ENCODE assay signal across 21 cellular contexts in genomic region chr2:181130686-181131085, GRCh38.
DNase-seq lines count a peak whose midpoint lies in the region; ATAC-seq and TF ChIP-seq lines count a peak whose summit lies in the region.
"Had no signal": no experiment of that assay in that cellular context is flagged by ENCODE, and none has a peak within 500 bp of the region (broad histone marks: within the 10 kb centered on the region; RNA-seq: fewer than 3 reads in every experiment).

No MANE protein-coding gene starts in this region.

- H3K27me3 Mint-ChIP-seq in activated T-cell treated with anti-CD3 and anti-CD28 coated beads, Interleukin-2, amount 50 U/mL, for 24 hours, result no peaks in the 10 kb centered on the region
- no peaks in the 10 kb centered on the region for H3K27me3 Mint-ChIP-seq in activated naive CD8-positive, alpha-beta T cell treated with anti-CD3 and anti-CD28 coated beads, Interleukin-2, amount 10 ng/mL, durations not matched to agents 7 days and 5 days
- H3K27me3 Mint-ChIP-seq: naive B cell had no signal

- peaks cover 37% of the 10 kb centered on the region for H3K36me3 Mint-ChIP-seq in activated T-cell treated with anti-CD3 and anti-CD28 coated beads, Interleukin-2, amount 50 U/mL, for 24 hours (ENCODE audit: low read depth)
- peaks cover 26% of the 10 kb centered on the region for H3K36me3 Mint-ChIP-seq in activated naive CD8-positive, alpha-beta T cell treated with anti-CD3 and anti-CD28 coated beads, Interleukin-2, amount 10 ng/mL, durations not matched to agents 7 days and 5 days
- H3K36me3 Mint-ChIP-seq: naive B cell had no signal

- CTCF ChIA-PET in GM10248 (lab: Yijun Ruan, JAX), result interaction anchor here (0.9 to 2.6 kb wide), 8 partner anchors 10 to 48 kb away, joined by 3 to 9 read pairs (median 4); no protein-coding TSS in a partner anchor

- peak overlapping the region; percentile 72 for H3K27ac Mint-ChIP-seq in activated T-cell treated with anti-CD3 and anti-CD28 coated beads, Interleukin-2, amount 50 U/mL, for 24 hours
- H3K27ac Mint-ChIP-seq in activated naive CD8-positive, alpha-beta T cell treated with anti-CD3 and anti-CD28 coated beads, Interleukin-2, amount 10 ng/mL, durations not matched to agents 7 days and 5 days, result peak overlapping the region; percentile 90
- H3K27ac Mint-ChIP-seq: naive B cell had no signal

- peaks cover 9% of the 10 kb centered on the region for H3K9me3 Mint-ChIP-seq in activated T-cell treated with anti-CD3 and anti-CD28 coated beads, Interleukin-2, amount 50 U/mL, for 24 hours
- peaks cover 2% of the 10 kb centered on the region for H3K9me3 Mint-ChIP-seq in activated naive CD8-positive, alpha-beta T cell treated with anti-CD3 and anti-CD28 coated beads, Interleukin-2, amount 10 ng/mL, durations not matched to agents 7 days and 5 days

- no peak for TF ChIP-seq CTCF in GM10248 (IDR thresholded peaks at IDR 0.05; ENCODE audit: control extremely low read depth, extremely low read depth, low read depth, missing control alignments)

- DNase-seq in activated T-cell treated with anti-CD3 and anti-CD28 coated beads, Interleukin-2, amount 50 U/mL, for 24 hours, result no peak
- DNase-seq in activated T-cell treated with anti-CD3 and anti-CD28 coated beads, Interleukin-2, amount 50 U/mL, for 48 hours, result no peak
- DNase-seq in GM04504 (ENCODE audit: low read depth) (peak; percentile 40), iris pigment epithelial cell (ENCODE audit: low read depth) (peak; percentile 43), GM10248 (ENCODE audit: extremely low spot score) (no peak), EL (no peak), SIG-M5 (lab: John Stamatoyannopoulos, UW) (no peak)
- DNase-seq in activated naive CD8-positive, alpha-beta T cell treated with anti-CD3 and anti-CD28 coated beads, Interleukin-2, amount 10 ng/mL, durations not matched to agents 7 days and 5 days, result no peak
- DNase-seq: activated CD4-positive, CD25-positive, alpha-beta regulatory T cell; COR-L47; effector CD4-positive, alpha-beta T cell; esophagus squamous epithelium; mammary epithelial cell; naive B cell; NCI-H1048; NCI-H2029 treated with DMSO at 0.1 percent for 48 hours; NCI-H510A treated with DMSO at 0.1 percent for 48 hours; posterior cingulate gyrus; stimulated activated CD4-positive, alpha-beta T cell treated with anti-CD3 and anti-CD28 coated beads, Interleukin-2, amount 100 ng/mL, for 48 hours; substantia nigra had no signal

- POLR2A ChIA-PET in activated naive CD8-positive, alpha-beta T cell treated with anti-CD3 and anti-CD28 coated beads, Interleukin-2, amount 10 ng/mL, durations not matched to agents 7 days and 5 days (lab: Charles Lee), result interaction anchor here (1.5 to 3.7 kb wide), 4 partner anchors 10 to 173 kb away, joined by 4 to 23 read pairs (median 6); no protein-coding TSS in a partner anchor
- POLR2A ChIA-PET in GM10248 (lab: Yijun Ruan, JAX), result no interaction called here

- ATAC-seq in activated naive CD8-positive, alpha-beta T cell treated with anti-CD3 and anti-CD28 coated beads, Interleukin-2, amount 10 ng/mL, durations not matched to agents 7 days and 5 days (ENCODE audit: low read depth), result no peak
- ATAC-seq: Right ventricle myocardium inferior had no signal

- H3K4me1 Mint-ChIP-seq in activated T-cell treated with anti-CD3 and anti-CD28 coated beads, Interleukin-2, amount 50 U/mL, for 24 hours (ENCODE audit: low read depth), result peaks cover 75% of the 10 kb centered on the region
- peaks cover 40% of the 10 kb centered on the region for H3K4me1 Mint-ChIP-seq in activated naive CD8-positive, alpha-beta T cell treated with anti-CD3 and anti-CD28 coated beads, Interleukin-2, amount 10 ng/mL, durations not matched to agents 7 days and 5 days

- H3K4me3 Mint-ChIP-seq in activated T-cell treated with anti-CD3 and anti-CD28 coated beads, Interleukin-2, amount 50 U/mL, for 24 hours, result peak overlapping the region; percentile 65
- H3K4me3 Mint-ChIP-seq in activated naive CD8-positive, alpha-beta T cell treated with anti-CD3 and anti-CD28 coated beads, Interleukin-2, amount 10 ng/mL, durations not matched to agents 7 days and 5 days, result peak overlapping the region; percentile 81
- H3K4me3 Mint-ChIP-seq: naive B cell had no signal

Comparison
In these comparisons a context has a peak if more than half of its experiments do, and no peak if none do; other contexts are left out.
1. DNase-seq: peak in GM04504 (single experiment) and iris pigment epithelial cell (single experiment); none in activated T-cell treated with anti-CD3 and anti-CD28 coated beads, Interleukin-2, amount 50 U/mL, for 24 hours (single experiment), activated T-cell treated with anti-CD3 and anti-CD28 coated beads, Interleukin-2, amount 50 U/mL, for 48 hours (0 of 2), activated naive CD8-positive, alpha-beta T cell treated with anti-CD3 and anti-CD28 coated beads, Interleukin-2, amount 10 ng/mL, durations not matched to agents 7 days and 5 days (single experiment), GM10248 (single experiment), EL (single experiment) and SIG-M5 (single experiment).